ENCODE assay signal across 17 cellular contexts in the genomic region with DNA sequence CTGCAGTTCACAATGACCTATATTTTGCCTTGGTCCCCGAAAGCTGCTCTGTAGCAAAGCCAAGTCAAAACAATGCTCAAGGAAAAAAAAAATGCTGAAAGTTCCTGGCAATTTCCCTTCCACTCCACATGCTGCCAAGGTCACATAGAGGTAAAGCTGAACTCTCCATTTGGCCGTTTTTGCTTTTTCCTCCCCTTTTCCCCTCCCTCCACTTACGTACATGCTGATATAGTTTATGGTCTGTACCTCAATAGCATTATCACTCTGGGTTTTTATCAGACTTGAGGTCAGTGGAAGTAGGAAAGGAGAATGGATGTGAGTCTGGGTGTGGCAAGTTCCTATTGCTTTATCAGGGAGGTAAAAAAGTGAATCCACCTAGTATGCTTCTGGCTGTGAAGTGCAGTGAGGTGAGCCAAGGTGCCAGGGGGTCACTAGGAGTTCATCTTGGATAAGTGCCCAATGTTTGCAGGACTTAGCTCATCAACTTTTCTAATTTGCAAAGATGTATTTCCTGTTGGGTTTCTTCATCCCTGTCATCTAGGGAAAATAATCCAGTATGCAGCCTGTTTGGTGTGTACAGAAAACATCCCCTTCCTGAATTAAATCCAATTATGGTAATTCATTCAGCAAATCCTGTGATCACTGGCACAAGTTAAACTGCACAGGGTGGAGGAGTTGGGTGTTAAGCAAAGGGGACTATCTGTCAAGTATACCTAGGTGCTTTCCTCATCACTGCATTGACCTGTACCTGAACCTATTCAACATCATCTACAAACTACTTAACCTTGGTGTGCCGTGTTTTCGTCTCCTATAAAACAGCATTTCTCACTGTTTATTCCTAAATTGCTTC.
DNase-seq lines count a peak whose midpoint lies in the region; ATAC-seq, FAIRE-seq and TF ChIP-seq lines count a peak whose summit lies in the region.
"Had no signal": no experiment of that assay in that cellular context is flagged by ENCODE, and none has a peak within 500 bp of the region (broad histone marks: within the 10 kb centered on the region; RNA-seq: fewer than 3 reads in every experiment).

No MANE protein-coding gene starts in this region.

- CTCF ChIA-PET in MCF 10A (lab: Yijun Ruan, JAX), result no interaction called here

- H3K36me3 ChIP-seq in breast epithelium, result no peaks in the 10 kb centered on the region
- H3K36me3 ChIP-seq in bronchial epithelial cell (ENCODE audit: control insufficient read depth, insufficient read depth, low read length), result no peaks in the 10 kb centered on the region
- H3K36me3 ChIP-seq: BE2C had no signal

- no peak for FAIRE-seq in bronchial epithelial cell (lab: Jason Lieb, UNC)
- FAIRE-seq: GM12878 had no signal

- H3K9me3 Mint-ChIP-seq in MCF 10A (ENCODE audit: unreplicated experiment) (no peaks in the 10 kb centered on the region), type B pancreatic cell (no peaks in the 10 kb centered on the region)
- H3K9me3 Mint-ChIP-seq: activated CD4-positive, alpha-beta T cell treated with anti-CD3 and anti-CD28 coated beads, Interleukin-2, amount 10 ng/mL, durations not matched to agents 24 days and 14 days; activated naive CD8-positive, alpha-beta T cell treated with anti-CD3 and anti-CD28 coated beads, Interleukin-2, amount 50 U/mL, for 24 hours had no signal

- no TSS peak for BruUV-seq in MCF 10A (replicated peaks; lab: Mats Ljungman, UMichigan)

- no peak for ATAC-seq in HG03135 (IDR thresholded peaks at IDR 0.05; ENCODE audit: unreplicated experiment)
- no peak for ATAC-seq in activated CD4-positive, CD25-positive, alpha-beta regulatory T cell treated with anti-CD3 and anti-CD28 coated beads, Interleukin-2, amount 50 U/mL, for 24 hours
- ATAC-seq: activated naive CD8-positive, alpha-beta T cell treated with anti-CD3 and anti-CD28 coated beads, Interleukin-2, amount 50 U/mL, for 24 hours; GM12878; T-helper 17 cell had no signal

- TF ChIP-seq POLR2A in breast epithelium (IDR thresholded peaks at IDR 0.05), result no peak

- H3K4me3 ChIP-seq in breast epithelium (no peak overlapping the region), bronchial epithelial cell (ENCODE audit: low read depth, low read length) (no peak overlapping the region)
- H3K4me3 ChIP-seq: GM12878, psoas muscle had no signal

- no peaks in the 10 kb centered on the region for H3K36me3 Mint-ChIP-seq in MCF 10A (ENCODE audit: insufficient read depth, unreplicated experiment)
- no peaks in the 10 kb centered on the region for H3K36me3 Mint-ChIP-seq in type B pancreatic cell

- no peaks in the 10 kb centered on the region for H3K9me3 ChIP-seq in breast epithelium
- H3K9me3 ChIP-seq: BE2C, psoas muscle had no signal

- TF ChIP-seq CTCF in MCF 10A (IDR thresholded peaks at IDR 0.05; ENCODE audit: unreplicated experiment), result no peak
- TF ChIP-seq CTCF in breast epithelium (IDR thresholded peaks at IDR 0.05), result no peak
- TF ChIP-seq CTCF in bronchial epithelial cell (IDR thresholded peaks at IDR 0.05; ENCODE audit: insufficient read depth, low read length, severe bottlenecking), result no peak
- TF ChIP-seq CTCF in type B pancreatic cell (conservative IDR thresholded peaks at IDR 0.05), result no peak

- DNase-seq in MCF 10A (ENCODE audit: unreplicated experiment), result peak; percentile 49
- no peak for DNase-seq in breast epithelium (ENCODE audit: low spot score in 2 of 2)
- peak; percentile 71 for DNase-seq in bronchial epithelial cell (ENCODE audit: low read depth)
- peak; percentile 27 for DNase-seq in kidney tubule cell (ENCODE audit: low spot score)
- DNase-seq in type B pancreatic cell (ENCODE audit: extremely low spot score, unreplicated experiment), result no peak
- no peak for DNase-seq in NK-92 treated with Interleukin-12 subunit alpha and Interleukin-12 subunit beta, amount 100 ng/mL, for 24 hours (lab: John Stamatoyannopoulos, UW)
- DNase-seq: activated CD4-positive, alpha-beta T cell treated with anti-CD3 and anti-CD28 coated beads, Interleukin-2, amount 10 ng/mL, durations not matched to agents 24 days and 14 days; activated naive CD8-positive, alpha-beta T cell treated with anti-CD3 and anti-CD28 coated beads, Interleukin-2, amount 50 U/mL, for 24 hours; activated T-cell treated with anti-CD3 and anti-CD28 coated beads, Interleukin-2, amount 50 U/mL, for 48 hours; BE2C; NCI-H2171; psoas muscle; T-helper 17 cell; trophoblast cell had no signal

- H3K27ac ChIP-seq in breast epithelium, result no peak overlapping the region
- H3K27ac ChIP-seq: psoas muscle had no signal

- H3K27ac Mint-ChIP-seq in MCF 10A (ENCODE audit: low read depth, unreplicated experiment) (no peak overlapping the region), type B pancreatic cell (peak overlapping the region; percentile 67)
- H3K27ac Mint-ChIP-seq: activated CD4-positive, alpha-beta T cell treated with anti-CD3 and anti-CD28 coated beads, Interleukin-2, amount 10 ng/mL, durations not matched to agents 24 days and 14 days; activated naive CD8-positive, alpha-beta T cell treated with anti-CD3 and anti-CD28 coated beads, Interleukin-2, amount 50 U/mL, for 24 hours; T-helper 17 cell had no signal

- H3K27me3 Mint-ChIP-seq in MCF 10A (ENCODE audit: insufficient read depth, unreplicated experiment), result no peaks in the 10 kb centered on the region
- H3K27me3 Mint-ChIP-seq in type B pancreatic cell, result no peaks in the 10 kb centered on the region
- H3K27me3 Mint-ChIP-seq: activated CD4-positive, alpha-beta T cell treated with anti-CD3 and anti-CD28 coated beads, Interleukin-2, amount 10 ng/mL, durations not matched to agents 24 days and 14 days; activated naive CD8-positive, alpha-beta T cell treated with anti-CD3 and anti-CD28 coated beads, Interleukin-2, amount 50 U/mL, for 24 hours; T-helper 17 cell had no signal

- H3K27me3 ChIP-seq in breast epithelium (no peaks in the 10 kb centered on the region), bronchial epithelial cell (ENCODE audit: control insufficient read depth, insufficient read depth, low read length) (no peaks in the 10 kb centered on the region)
- H3K27me3 ChIP-seq: BE2C had no signal

- POLR2A ChIA-PET in MCF 10A (lab: Yijun Ruan, JAX), result interaction anchor here (0.5 kb wide), 1 partner anchor 295 kb away, joined by 6 read pairs; no protein-coding TSS in a partner anchor

- no peaks in the 10 kb centered on the region for H3K4me1 ChIP-seq in breast epithelium
- H3K4me1 ChIP-seq: BE2C, psoas muscle had no signal

- H3K4me1 Mint-ChIP-seq in MCF 10A (ENCODE audit: insufficient read depth, unreplicated experiment), result peaks cover 10% of the 10 kb centered on the region
- H3K4me1 Mint-ChIP-seq in type B pancreatic cell (ENCODE audit: unreplicated experiment), result peaks cover 29% of the 10 kb centered on the region
- H3K4me1 Mint-ChIP-seq: activated CD4-positive, alpha-beta T cell treated with anti-CD3 and anti-CD28 coated beads, Interleukin-2, amount 10 ng/mL, durations not matched to agents 24 days and 14 days; activated naive CD8-positive, alpha-beta T cell treated with anti-CD3 and anti-CD28 coated beads, Interleukin-2, amount 50 U/mL, for 24 hours; T-helper 17 cell had no signal

- H3K4me3 Mint-ChIP-seq in MCF 10A (ENCODE audit: unreplicated experiment) (no peak overlapping the region), type B pancreatic cell (peak overlapping the region; percentile 40)
- H3K4me3 Mint-ChIP-seq: activated CD4-positive, alpha-beta T cell treated with anti-CD3 and anti-CD28 coated beads, Interleukin-2, amount 10 ng/mL, durations not matched to agents 24 days and 14 days; activated naive CD8-positive, alpha-beta T cell treated with anti-CD3 and anti-CD28 coated beads, Interleukin-2, amount 50 U/mL, for 24 hours; T-helper 17 cell had no signal

- intact Hi-C loops in MCF 10A (cut with micrococcal nuclease), result no loop called here
- intact Hi-C loops in breast epithelium (cut with DNase I; ENCODE audit: low total_unique reads), result no loop called here

Comparison
In these comparisons a context has a peak if more than half of its experiments do, and no peak if none do; other contexts are left out.
1. DNase-seq: peak in MCF 10A (single experiment), bronchial epithelial cell (single experiment) and kidney tubule cell (single experiment); none in breast epithelium (0 of 2), type B pancreatic cell (single experiment) and NK-92 treated with Interleukin-12 subunit alpha and Interleukin-12 subunit beta, amount 100 ng/mL, for 24 hours (single experiment).